11 cellular contexts compared by ENCODE assay signal in the genomic region with DNA sequence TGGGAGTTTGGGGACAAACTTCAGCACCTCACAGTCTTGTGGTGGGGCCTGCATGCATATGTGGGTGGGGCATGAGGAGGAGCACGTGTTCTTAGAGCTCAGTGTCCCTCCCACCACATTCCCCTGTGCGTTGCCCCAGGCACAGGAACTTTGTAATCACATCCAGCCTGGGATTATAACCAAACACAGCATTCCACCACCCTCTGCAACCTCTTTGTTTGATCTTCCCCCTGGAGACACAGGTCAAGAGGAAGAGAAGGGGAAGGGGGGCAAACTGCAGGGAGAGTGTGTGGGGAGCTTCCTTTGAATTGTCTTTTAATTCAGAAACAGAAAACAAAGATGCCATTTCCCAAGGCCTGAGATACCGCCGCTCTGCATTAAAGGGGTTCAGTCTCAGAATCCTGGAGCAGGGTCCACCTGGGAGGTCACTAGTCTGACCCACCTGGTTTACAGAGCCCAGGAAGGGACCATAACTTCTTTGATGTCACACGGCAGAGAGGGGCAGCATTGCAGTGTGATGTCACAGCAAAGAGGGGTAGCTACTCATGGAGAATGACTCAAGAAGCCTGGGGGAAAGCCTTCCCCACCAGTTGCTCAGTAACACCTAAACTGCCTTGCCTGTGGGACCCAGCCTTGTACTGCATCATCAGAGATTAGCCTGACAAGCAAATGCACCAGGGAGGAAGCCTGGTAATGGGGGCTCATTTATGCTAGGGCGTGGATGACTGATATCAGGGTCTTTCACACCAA.
DNase-seq lines count a peak whose midpoint lies in the region; FAIRE-seq and TF ChIP-seq lines count a peak whose summit lies in the region.
"Had no signal": no experiment of that assay in that cellular context is flagged by ENCODE, and none has a peak within 500 bp of the region (broad histone marks: within the 10 kb centered on the region; RNA-seq: fewer than 3 reads in every experiment).

No MANE protein-coding gene starts in this region.

- no peaks in the 10 kb centered on the region for H3K36me3 Mint-ChIP-seq in activated naive CD4-positive, alpha-beta T cell treated with anti-CD3 and anti-CD28 coated beads for 36 hours (ENCODE audit: low read depth)
- H3K36me3 Mint-ChIP-seq in astrocyte (ENCODE audit: low read depth, unreplicated experiment), result no peaks in the 10 kb centered on the region
- H3K36me3 Mint-ChIP-seq: CD4-positive, alpha-beta memory T cell had no signal

- no peak for FAIRE-seq in astrocyte (lab: Jason Lieb, UNC)
- no peak for FAIRE-seq in GM19239 (lab: Jason Lieb, UNC)

- H3K4me3 Mint-ChIP-seq in activated naive CD4-positive, alpha-beta T cell treated with anti-CD3 and anti-CD28 coated beads for 36 hours, result no peak overlapping the region
- H3K4me3 Mint-ChIP-seq in astrocyte (ENCODE audit: unreplicated experiment), result no peak overlapping the region
- H3K4me3 Mint-ChIP-seq: CD4-positive, alpha-beta memory T cell had no signal

- peak overlapping the region; percentile 18 for H2AFZ ChIP-seq in astrocyte (ENCODE audit: low read depth, low read length)

- no peak overlapping the region for H3K9ac ChIP-seq in astrocyte (ENCODE audit: low read length)

- H3K4me2 ChIP-seq in astrocyte (ENCODE audit: low read length), result peak overlapping the region; percentile 51

- peaks cover 18% of the 10 kb centered on the region for H3K4me1 ChIP-seq in astrocyte (ENCODE audit: insufficient read depth, low read length)

- H3K9me3 Mint-ChIP-seq in activated naive CD4-positive, alpha-beta T cell treated with anti-CD3 and anti-CD28 coated beads for 36 hours, result peaks cover 2% of the 10 kb centered on the region
- H3K9me3 Mint-ChIP-seq in astrocyte (ENCODE audit: unreplicated experiment), result peaks cover 2% of the 10 kb centered on the region
- H3K9me3 Mint-ChIP-seq: CD4-positive, alpha-beta memory T cell had no signal

- intact Hi-C loops in activated naive CD4-positive, alpha-beta T cell treated with anti-CD3 and anti-CD28 coated beads for 36 hours (cut with micrococcal nuclease), result no loop called here

- peaks cover 5% of the 10 kb centered on the region for H3K4me1 Mint-ChIP-seq in activated naive CD4-positive, alpha-beta T cell treated with anti-CD3 and anti-CD28 coated beads for 36 hours (ENCODE audit: low read depth)
- peaks cover 28% of the 10 kb centered on the region for H3K4me1 Mint-ChIP-seq in astrocyte (ENCODE audit: low read depth, unreplicated experiment)

- no peak for TF ChIP-seq CTCF in astrocyte (IDR thresholded peaks at IDR 0.05; ENCODE audit: insufficient read depth, low read depth, low read length)

- DNase-seq in activated naive CD4-positive, alpha-beta T cell treated with anti-CD3 and anti-CD28 coated beads for 36 hours, result peak; percentile 17
- no peak for DNase-seq in activated naive CD4-positive, alpha-beta T cell treated with anti-CD3 and anti-CD28 coated beads, Interleukin-2, amount 50 U/mL, for 16 hours
- DNase-seq in astrocyte (ENCODE audit: low read depth) (peak; percentile 18), iPS-NIHi11 (ENCODE audit: low spot score) (peak; percentile 68), ureter (ENCODE audit: low spot score) (peak; percentile 41), GM19239 (ENCODE audit: insufficient read length, low spot score) (no peak), NCI-H2196 (lab: John Stamatoyannopoulos, UW; ENCODE audit: unreplicated experiment) (no peak)
- DNase-seq in stimulated activated CD4-positive, alpha-beta T cell treated with anti-CD3 and anti-CD28 coated beads, Interleukin-15, amount 100 ng/mL, for 24 hours, result no peak
- DNase-seq: upper lobe of left lung had no signal

- no peak overlapping the region for H3K27ac ChIP-seq in astrocyte (ENCODE audit: low read depth, low read length)
- H3K27ac ChIP-seq: HL-60 had no signal

- CTCF ChIA-PET in activated naive CD4-positive, alpha-beta T cell treated with anti-CD3 and anti-CD28 coated beads for 36 hours (lab: Charles Lee), result no interaction called here

- H3K27me3 Mint-ChIP-seq in activated naive CD4-positive, alpha-beta T cell treated with anti-CD3 and anti-CD28 coated beads for 36 hours (ENCODE audit: low read depth), result no peaks in the 10 kb centered on the region
- no peaks in the 10 kb centered on the region for H3K27me3 Mint-ChIP-seq in astrocyte (ENCODE audit: low read depth, unreplicated experiment)

- H3K79me2 ChIP-seq in astrocyte (ENCODE audit: insufficient read depth, low read length), result no peaks in the 10 kb centered on the region

- H3K27me3 ChIP-seq in astrocyte (ENCODE audit: insufficient read depth, low read length), result no peaks in the 10 kb centered on the region
- H3K27me3 ChIP-seq: upper lobe of left lung had no signal

- no peaks in the 10 kb centered on the region for H4K20me1 ChIP-seq in astrocyte (ENCODE audit: insufficient read depth, low read length)

- H3K27ac Mint-ChIP-seq in activated naive CD4-positive, alpha-beta T cell treated with anti-CD3 and anti-CD28 coated beads for 36 hours, result no peak overlapping the region
- H3K27ac Mint-ChIP-seq in astrocyte (ENCODE audit: unreplicated experiment), result no peak overlapping the region

- no peak overlapping the region for H3K4me3 ChIP-seq in astrocyte (ENCODE audit: insufficient read depth, low read depth, low read length)
- H3K4me3 ChIP-seq: upper lobe of left lung had no signal

- no peaks in the 10 kb centered on the region for H3K36me3 ChIP-seq in astrocyte (ENCODE audit: insufficient read depth, low read length)
- H3K36me3 ChIP-seq: upper lobe of left lung had no signal

- no peaks in the 10 kb centered on the region for H3K9me3 ChIP-seq in astrocyte (ENCODE audit: insufficient read depth, low read depth, low read length)
- H3K9me3 ChIP-seq: upper lobe of left lung had no signal

Comparison
In these comparisons a context has a peak if more than half of its experiments do, and no peak if none do; other contexts are left out.
1. DNase-seq: peak in activated naive CD4-positive, alpha-beta T cell treated with anti-CD3 and anti-CD28 coated beads for 36 hours (single experiment), astrocyte (single experiment), iPS-NIHi11 (single experiment) and ureter (single experiment); none in activated naive CD4-positive, alpha-beta T cell treated with anti-CD3 and anti-CD28 coated beads, Interleukin-2, amount 50 U/mL, for 16 hours (single experiment), GM19239 (single experiment), NCI-H2196 (single experiment) and stimulated activated CD4-positive, alpha-beta T cell treated with anti-CD3 and anti-CD28 coated beads, Interleukin-15, amount 100 ng/mL, for 24 hours (single experiment).